ENCODE assay signal across 8 cellular contexts in the genomic region with DNA sequence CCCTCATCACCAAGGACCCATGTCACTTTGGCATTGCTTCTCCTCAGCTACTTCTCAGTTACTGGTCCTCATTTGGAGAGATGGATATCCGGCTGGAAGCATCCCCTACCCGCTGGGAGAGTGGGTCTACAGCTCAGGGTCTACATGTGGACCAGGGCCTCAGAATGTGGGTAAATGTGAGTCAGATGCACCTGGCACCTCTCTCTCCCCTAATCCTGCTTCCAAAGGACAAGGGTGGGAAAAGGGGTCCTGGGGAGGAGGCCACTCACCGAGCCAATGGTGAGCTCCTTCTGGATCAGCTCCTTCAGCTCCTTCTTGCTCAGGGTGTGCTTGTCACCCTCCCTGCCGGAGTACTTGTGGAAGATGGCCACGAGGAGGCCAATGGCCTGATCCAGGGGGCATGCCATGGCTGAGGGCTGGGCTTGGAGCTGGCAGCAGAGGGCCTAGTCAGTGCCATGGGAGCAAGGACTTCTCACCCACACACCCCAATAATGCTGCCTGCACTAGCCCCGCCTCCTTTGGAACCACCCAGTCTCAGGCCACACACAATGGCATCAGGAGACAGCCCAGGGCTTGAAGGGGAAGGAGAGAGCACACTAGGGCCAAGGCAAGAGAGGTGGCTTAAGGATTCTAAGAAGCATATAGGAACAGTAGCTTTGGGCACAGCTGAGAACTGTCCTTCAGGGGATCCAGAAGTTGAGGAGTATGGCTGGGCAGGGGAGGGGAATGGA. TPM values are rescaled to one million over a fixed set of nuclear protein-coding genes. Genes with fewer than 3 reads are reported as not detected.
A peak's percentile ranks its signal among the peaks of the same experiment; 100 is the strongest.
DNase-seq lines count a peak whose midpoint lies in the region; ATAC-seq and TF ChIP-seq lines count a peak whose summit lies in the region.

No MANE protein-coding gene starts in this region.

- H3K9me3 ChIP-seq in thoracic aorta, result no peaks in the 10 kb centered on the region

- peak overlapping the region; percentile 47 to 87 (median 76) for H3K4me3 ChIP-seq in dorsolateral prefrontal cortex
- peak overlapping the region; percentile 89 for H3K4me3 ChIP-seq in thoracic aorta

- no peaks in the 10 kb centered on the region for H3K9me3 Mint-ChIP-seq in activated CD8-positive, alpha-beta memory T cell treated with anti-CD3 and anti-CD28 coated beads, Interleukin-2, amount 10 ng/mL, durations not matched to agents 7 days and 5 days (ENCODE audit: low read depth)

- intact Hi-C loops in dorsolateral prefrontal cortex (cut with DNase I), result no loop called here

- H3K27me3 Mint-ChIP-seq in activated CD8-positive, alpha-beta memory T cell treated with anti-CD3 and anti-CD28 coated beads, Interleukin-2, amount 10 ng/mL, durations not matched to agents 7 days and 5 days, result no peaks in the 10 kb centered on the region

- no peak for TF ChIP-seq CTCF in dorsolateral prefrontal cortex (IDR thresholded peaks at IDR 0.05 in 54 of 56, conservative IDR thresholded peaks at IDR 0.05 in 2 of 56; ENCODE audit: low read depth in 1 of 56, partially characterized antibody in 56 of 56)
- peak; percentile 34 for TF ChIP-seq CTCF in thoracic aorta (IDR thresholded peaks at IDR 0.05)

- peaks cover 75% of the 10 kb centered on the region for H3K4me1 Mint-ChIP-seq in activated CD8-positive, alpha-beta memory T cell treated with anti-CD3 and anti-CD28 coated beads, Interleukin-2, amount 10 ng/mL, durations not matched to agents 7 days and 5 days

- CTCF ChIA-PET in activated CD8-positive, alpha-beta memory T cell treated with anti-CD3 and anti-CD28 coated beads, Interleukin-2, amount 10 ng/mL, durations not matched to agents 7 days and 5 days (lab: Charles Lee), result interaction anchor here (0.8 to 7.7 kb wide), 11 partner anchors 9 to 141 kb away, joined by 3 to 214 read pairs (median 7); a partner anchor contains a TSS

- H3K36me3 Mint-ChIP-seq in activated CD8-positive, alpha-beta memory T cell treated with anti-CD3 and anti-CD28 coated beads, Interleukin-2, amount 10 ng/mL, durations not matched to agents 7 days and 5 days, result peaks cover 20% of the 10 kb centered on the region

- peak overlapping the region; percentile 96 for H3K27ac Mint-ChIP-seq in activated CD8-positive, alpha-beta memory T cell treated with anti-CD3 and anti-CD28 coated beads, Interleukin-2, amount 10 ng/mL, durations not matched to agents 7 days and 5 days

- H3K4me1 ChIP-seq in thoracic aorta (ENCODE audit: control insufficient read depth in 1 of 2, low read depth in 2 of 2), result peaks cover 0 to 51% of the 10 kb centered on the region in 2 donors

- peak overlapping the region; percentile 97 for H3K4me3 Mint-ChIP-seq in activated CD8-positive, alpha-beta memory T cell treated with anti-CD3 and anti-CD28 coated beads, Interleukin-2, amount 10 ng/mL, durations not matched to agents 7 days and 5 days

- H3K27me3 ChIP-seq in dorsolateral prefrontal cortex, result no peaks in the 10 kb centered on the region
- no peaks in the 10 kb centered on the region for H3K27me3 ChIP-seq in thoracic aorta (replicated peaks; ENCODE audit: insufficient read depth)

- no peaks in the 10 kb centered on the region for H3K36me3 ChIP-seq in thoracic aorta

- DNase-seq in activated CD8-positive, alpha-beta memory T cell treated with anti-CD3 and anti-CD28 coated beads, Interleukin-2, amount 10 ng/mL, durations not matched to agents 7 days and 5 days, result peak; percentile 78
- DNase-seq in activated CD8-positive, alpha-beta memory T cell treated with anti-CD3 and anti-CD28 coated beads for 24 hours, result no peak
- DNase-seq in SW480 (ENCODE audit: low spot score) (peak; percentile 55), dorsolateral prefrontal cortex (peak in 4 of 10 donors; percentile 21 to 61 (median 44)), medulla oblongata (ENCODE audit: extremely low spot score) (peak; percentile 77), thoracic aorta (ENCODE audit: low spot score) (peak; percentile 48), retina (no peak)

- peak overlapping the region in 57 of 59 donors; percentile 42 to 95 (median 87) for H3K27ac ChIP-seq in dorsolateral prefrontal cortex
- peak overlapping the region; percentile 100 for H3K27ac ChIP-seq in thoracic aorta

- peak; percentile 32 for ATAC-seq in activated CD8-positive, alpha-beta memory T cell treated with anti-CD3 and anti-CD28 coated beads, Interleukin-2, amount 10 ng/mL, durations not matched to agents 7 days and 5 days
- ATAC-seq in thoracic aorta (ENCODE audit: insufficient number of reproducible peaks, low FRiP score, low read depth) (peak; percentile 45), HG03196 (IDR thresholded peaks at IDR 0.05; ENCODE audit: unreplicated experiment) (no peak)

RNA-seq across cellular contexts. Expression of a gene that starts 0.7 kb away (rescaled TPM):
- 100 to 1,000 TPM; 386 to 543 TPM for total RNA-seq in activated CD8-positive, alpha-beta memory T cell treated with anti-CD3 and anti-CD28 coated beads, Interleukin-2, amount 10 ng/mL, durations not matched to agents 7 days and 5 days
- total RNA-seq in dorsolateral prefrontal cortex, result 100 to 1,000 TPM in 65 of 120 experiments, 10 to 100 TPM in 55; 62.8 to 242 (median 102) TPM
- 100 to 1,000 TPM; 367 to 608 TPM for total RNA-seq in thoracic aorta

RNA-seq across cellular contexts. Expression of a gene that starts 5.6 kb away (rescaled TPM):
- total RNA-seq in activated CD8-positive, alpha-beta memory T cell treated with anti-CD3 and anti-CD28 coated beads, Interleukin-2, amount 10 ng/mL, durations not matched to agents 7 days and 5 days, result 1 to 10 TPM; 1.6 to 3.0 TPM
- total RNA-seq in dorsolateral prefrontal cortex (1 to 10 TPM in 5 of 120 experiments, under 1 TPM in 1, not detected in 114; 0.47 to 1.9 (median 1.2) TPM), thoracic aorta (not detected)

RNA-seq across cellular contexts. Expression of a gene that starts 10.5 kb away (rescaled TPM):
- 100 to 1,000 TPM; 898 to 906 TPM for total RNA-seq in activated CD8-positive, alpha-beta memory T cell treated with anti-CD3 and anti-CD28 coated beads, Interleukin-2, amount 10 ng/mL, durations not matched to agents 7 days and 5 days
- total RNA-seq in dorsolateral prefrontal cortex (10 to 100 TPM in 40 of 120 experiments, 1 to 10 TPM in 79, not detected in 1; 1.2 to 42.8 (median 6.7) TPM), thoracic aorta (1,000 to 10,000 TPM in 1 of 2 donors, 100 to 1,000 TPM in 1; 514 to 1,429 TPM)

RNA-seq across cellular contexts. Expression of a gene that starts 14.0 kb away (rescaled TPM):
- total RNA-seq in activated CD8-positive, alpha-beta memory T cell treated with anti-CD3 and anti-CD28 coated beads, Interleukin-2, amount 10 ng/mL, durations not matched to agents 7 days and 5 days, result not detected
- total RNA-seq in dorsolateral prefrontal cortex (1 to 10 TPM in 17 of 120 experiments, under 1 TPM in 11, not detected in 92; 0.59 to 9.7 (median 1.1) TPM), thoracic aorta (10 to 100 TPM in 1 of 2 donors, 1 to 10 TPM in 1; 3.1 to 25.0 TPM)

RNA-seq across cellular contexts. Expression of a gene that starts 30.5 kb away (rescaled TPM):
- under 1 TPM; 0.50 to 0.96 TPM for total RNA-seq in activated CD8-positive, alpha-beta memory T cell treated with anti-CD3 and anti-CD28 coated beads, Interleukin-2, amount 10 ng/mL, durations not matched to agents 7 days and 5 days
- total RNA-seq in dorsolateral prefrontal cortex, result 1 to 10 TPM in 45 of 120 experiments, under 1 TPM in 13, not detected in 62; 0.52 to 4.2 (median 1.4) TPM
- 1 to 10 TPM; 1.1 to 2.9 TPM for total RNA-seq in thoracic aorta

Comparison
In these comparisons a context has a peak if more than half of its experiments do, and no peak if none do; other contexts are left out.
1. DNase-seq: peak in activated CD8-positive, alpha-beta memory T cell treated with anti-CD3 and anti-CD28 coated beads, Interleukin-2, amount 10 ng/mL, durations not matched to agents 7 days and 5 days (single experiment), SW480 (single experiment), medulla oblongata (single experiment) and thoracic aorta (single experiment); none in activated CD8-positive, alpha-beta memory T cell treated with anti-CD3 and anti-CD28 coated beads for 24 hours (single experiment) and retina (single experiment).
2. RNA of a gene that starts 10.5 kb away (total RNA-seq): 514 to 1,429 TPM in thoracic aorta and 898 to 906 TPM in activated CD8-positive, alpha-beta memory T cell treated with anti-CD3 and anti-CD28 coated beads, Interleukin-2, amount 10 ng/mL, durations not matched to agents 7 days and 5 days; 1.2 to 42.8 TPM in dorsolateral prefrontal cortex; every median in the first group is over 10 times any median in the second.